Comparison of ENCODE assay signal across 23 cellular contexts in the genomic region with DNA sequence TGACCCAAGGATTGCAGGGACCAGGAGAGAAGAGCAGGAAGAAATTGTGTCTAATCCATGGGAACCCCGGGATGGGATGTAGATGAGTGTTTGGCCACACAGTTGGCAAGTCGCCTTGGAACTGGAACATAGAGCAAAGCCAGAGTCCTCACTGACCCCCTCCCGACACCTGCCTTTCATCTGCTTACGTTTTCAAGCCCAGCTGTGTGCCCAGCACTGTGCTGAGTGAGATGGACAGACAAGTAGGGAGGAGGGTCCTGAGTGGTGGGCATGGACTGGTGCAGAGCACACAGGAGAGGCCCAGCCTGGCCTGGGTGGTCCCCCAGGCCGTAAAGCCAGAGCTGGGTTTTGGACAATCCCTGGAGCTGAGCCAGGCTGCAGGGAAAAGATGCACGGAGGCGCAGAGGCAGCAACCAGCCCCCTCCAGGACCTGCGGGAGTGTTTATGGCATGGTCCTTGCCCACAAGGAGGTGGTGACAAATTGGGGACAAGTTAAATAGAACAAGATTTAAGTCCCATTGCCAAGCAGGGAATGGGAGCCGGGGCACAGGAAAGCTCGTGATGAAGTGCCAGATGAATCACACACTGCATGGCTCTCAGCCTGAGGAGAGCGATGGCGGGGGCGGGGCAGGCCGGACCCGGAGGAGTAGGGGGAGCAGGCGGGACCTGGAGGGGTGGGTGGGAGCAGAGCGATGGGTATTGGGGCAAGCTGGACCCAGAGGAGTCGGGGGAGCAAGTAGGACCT.
DNase-seq lines count a peak whose midpoint lies in the region; ATAC-seq, FAIRE-seq and TF ChIP-seq lines count a peak whose summit lies in the region.
"Had no signal": no experiment of that assay in that cellular context is flagged by ENCODE, and none has a peak within 500 bp of the region (broad histone marks: within the 10 kb centered on the region; RNA-seq: fewer than 3 reads in every experiment).

No MANE protein-coding gene starts in this region.

- H3K27me3 ChIP-seq in MG63 (no peaks in the 10 kb centered on the region), spleen (replicated peaks in 1 of 7) (peaks cover 0 to 36% (median 0%) of the 10 kb centered on the region in 7 donors)
- H3K27me3 ChIP-seq: BE2C, SJSA1 had no signal

- ATAC-seq in HG02981 (IDR thresholded peaks at IDR 0.05; ENCODE audit: unreplicated experiment) (no peak), GM19467 (IDR thresholded peaks at IDR 0.05; ENCODE audit: unreplicated experiment) (no peak)
- ATAC-seq: GM12878, K562, PC-3 had no signal

- no peak overlapping the region for H3K4me3 ChIP-seq in MG63
- H3K4me3 ChIP-seq in kidney (ENCODE audit: low read length in 2 of 2), result no peak overlapping the region
- H3K4me3 ChIP-seq in spleen, result no peak overlapping the region
- H3K4me3 ChIP-seq: GM12878, K562, SJSA1 had no signal

- H3K9ac ChIP-seq in kidney (ENCODE audit: low read length in 2 of 2), result no peak overlapping the region

- H3K4me1 ChIP-seq in kidney (ENCODE audit: control insufficient read depth in 1 of 2, insufficient read depth in 1 of 2, low read depth in 1 of 2, low read length in 2 of 2), result no peaks in the 10 kb centered on the region
- peaks cover 0 to 5% (median 0%) of the 10 kb centered on the region in 6 donors for H3K4me1 ChIP-seq in spleen
- H3K4me1 ChIP-seq: Caco-2, SJSA1 had no signal

- intact Hi-C loops in cardiac septum (cut with DNase I) (loop anchor here (10.0 kb wide), 1 partner anchor 248 kb away; no protein-coding TSS in a partner anchor), kidney (cut with DNase I) (no loop called here), spleen (cut with DNase I; ENCODE audit: low total_unique reads) (no loop called here)

- TF ChIP-seq POLR2A in spleen (IDR thresholded peaks at IDR 0.05), result no peak

- H3K27ac ChIP-seq in kidney (ENCODE audit: low read depth in 2 of 2, low read length in 2 of 2), result no peak overlapping the region
- no peak overlapping the region for H3K27ac ChIP-seq in spleen
- H3K27ac ChIP-seq: RWPE1, SJSA1 had no signal

- DNase-seq in MG63 (peak; percentile 38), cardiac septum (ENCODE audit: low spot score) (peak; percentile 73), kidney (peak; percentile 54), spleen (peak; percentile 48), activated gamma-delta T cell treated with Interleukin-2 at 50 U/mL for 16 hours (no peak)
- DNase-seq in activated CD4-positive, alpha-beta T cell treated with anti-CD3 and anti-CD28 coated beads for 48 hours, result no peak
- DNase-seq: BE2C; Caco-2; CD4-positive, alpha-beta T cell; EL; MV-4-11; NCI-H1417; NCI-H187 treated with DMSO at 0.1 percent for 48 hours; NCI-H345; NCI-H526; PC-3 had no signal

- 73 to 86% (median 84%) methylated on average over 17 to 18 of the region's 18 CpGs for WGBS in spleen, 5 donors

- no peaks in the 10 kb centered on the region for H3K9me3 ChIP-seq in MG63
- no peaks in the 10 kb centered on the region for H3K9me3 ChIP-seq in kidney (ENCODE audit: control insufficient read depth in 1 of 2, low read length in 2 of 2)
- H3K9me3 ChIP-seq in spleen, result no peaks in the 10 kb centered on the region
- H3K9me3 ChIP-seq: BE2C, Caco-2, SJSA1 had no signal

- no peak for FAIRE-seq in kidney (lab: Jason Lieb, UNC)
- FAIRE-seq: GM12878, GM19239, K562 had no signal

- no peaks in the 10 kb centered on the region for H3K36me3 ChIP-seq in MG63
- H3K36me3 ChIP-seq in kidney (ENCODE audit: control insufficient read depth in 1 of 2, insufficient read depth in 2 of 2, low read length in 2 of 2), result no peaks in the 10 kb centered on the region
- no peaks in the 10 kb centered on the region for H3K36me3 ChIP-seq in spleen
- H3K36me3 ChIP-seq: BE2C, SJSA1 had no signal

- TF ChIP-seq CTCF in kidney (IDR thresholded peaks at IDR 0.05; ENCODE audit: borderline replicate concordance, extremely low read depth, insufficient read depth), result no peak
- TF ChIP-seq CTCF in spleen (IDR thresholded peaks at IDR 0.05 in 8 of 11, conservative IDR thresholded peaks at IDR 0.05 in 3 of 11), result no peak

Comparison
In these comparisons a context has a peak if more than half of its experiments do, and no peak if none do; other contexts are left out.
1. DNase-seq: peak in MG63 (single experiment), cardiac septum (single experiment), kidney (single experiment) and spleen (single experiment); none in activated CD4-positive, alpha-beta T cell treated with anti-CD3 and anti-CD28 coated beads for 48 hours (single experiment) and activated gamma-delta T cell treated with Interleukin-2 at 50 U/mL for 16 hours (single experiment).